In the genomic region with DNA sequence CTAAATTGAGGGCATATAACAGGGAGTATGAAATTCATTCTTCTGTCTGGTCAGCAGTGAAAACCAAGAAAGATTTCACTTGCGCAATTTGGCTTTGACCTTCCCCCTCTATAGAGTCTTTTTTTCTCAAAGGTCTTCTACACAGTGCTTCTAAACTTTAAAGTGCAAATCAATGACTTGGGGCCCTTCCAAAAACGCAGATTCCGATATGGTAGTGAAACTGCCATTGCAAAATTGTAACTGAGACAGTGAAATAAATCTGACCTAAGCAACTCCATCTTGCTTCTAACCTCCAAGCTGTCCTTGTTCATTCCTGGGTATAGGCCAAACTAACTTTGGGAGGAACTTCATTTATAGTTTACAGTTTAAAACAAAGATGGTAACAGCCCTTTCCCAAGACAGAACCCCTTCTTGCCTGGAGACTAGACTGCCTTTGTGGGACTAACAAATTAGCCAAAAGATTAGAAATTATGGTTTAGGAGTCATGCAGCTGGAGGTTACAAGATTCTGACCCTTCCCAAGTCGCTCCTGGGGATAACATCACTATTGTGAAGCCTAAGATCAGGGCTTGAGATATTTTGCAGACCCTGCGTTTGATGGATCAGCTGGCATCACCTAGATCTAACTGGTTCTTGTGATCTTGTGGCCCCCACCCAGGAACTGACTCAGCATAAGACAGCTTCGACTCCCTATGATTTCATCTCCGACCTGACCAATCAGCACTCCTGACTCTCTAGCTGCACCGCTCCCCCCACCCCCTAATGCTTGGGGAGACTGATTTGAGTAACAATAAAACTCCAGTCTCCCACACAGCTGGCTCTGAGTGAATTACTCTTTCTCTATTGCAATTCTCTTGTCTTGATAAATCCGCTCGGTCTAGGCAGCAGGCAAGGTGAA, we compare ENCODE assay signal across 2 cellular contexts.
TF ChIP-seq lines count a peak whose summit lies in the region.

No MANE protein-coding gene starts in this region.

TF ChIP-seq in GM23338, 12 proteins besides CTCF, POLR2A, EP300 and RAD21 (continues in another document):
- TF ChIP-seq STAT1 (IDR thresholded peaks at IDR 0.05; ENCODE audit: unreplicated experiment) (no peak), NANOG (IDR thresholded peaks at IDR 0.05; ENCODE audit: borderline replicate concordance) (no peak), ZNF114 (CRISPR knock-in tag; IDR thresholded peaks at IDR 0.05) (0 out of 2 replicates have a peak, but pooled peaks have one; percentile 50), POLR2AphosphoS5 (IDR thresholded peaks at IDR 0.05; ENCODE audit: low read depth) (peak; percentile 26; the same call in 1 of the 2 replicates)
- TF ChIP-seq, protein P1, sequence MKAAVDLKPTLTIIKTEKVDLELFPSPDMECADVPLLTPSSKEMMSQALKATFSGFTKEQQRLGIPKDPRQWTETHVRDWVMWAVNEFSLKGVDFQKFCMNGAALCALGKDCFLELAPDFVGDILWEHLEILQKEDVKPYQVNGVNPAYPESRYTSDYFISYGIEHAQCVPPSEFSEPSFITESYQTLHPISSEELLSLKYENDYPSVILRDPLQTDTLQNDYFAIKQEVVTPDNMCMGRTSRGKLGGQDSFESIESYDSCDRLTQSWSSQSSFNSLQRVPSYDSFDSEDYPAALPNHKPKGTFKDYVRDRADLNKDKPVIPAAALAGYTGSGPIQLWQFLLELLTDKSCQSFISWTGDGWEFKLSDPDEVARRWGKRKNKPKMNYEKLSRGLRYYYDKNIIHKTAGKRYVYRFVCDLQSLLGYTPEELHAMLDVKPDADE (IDR thresholded peaks at IDR 0.05): no peak
- TF ChIP-seq, protein P2, sequence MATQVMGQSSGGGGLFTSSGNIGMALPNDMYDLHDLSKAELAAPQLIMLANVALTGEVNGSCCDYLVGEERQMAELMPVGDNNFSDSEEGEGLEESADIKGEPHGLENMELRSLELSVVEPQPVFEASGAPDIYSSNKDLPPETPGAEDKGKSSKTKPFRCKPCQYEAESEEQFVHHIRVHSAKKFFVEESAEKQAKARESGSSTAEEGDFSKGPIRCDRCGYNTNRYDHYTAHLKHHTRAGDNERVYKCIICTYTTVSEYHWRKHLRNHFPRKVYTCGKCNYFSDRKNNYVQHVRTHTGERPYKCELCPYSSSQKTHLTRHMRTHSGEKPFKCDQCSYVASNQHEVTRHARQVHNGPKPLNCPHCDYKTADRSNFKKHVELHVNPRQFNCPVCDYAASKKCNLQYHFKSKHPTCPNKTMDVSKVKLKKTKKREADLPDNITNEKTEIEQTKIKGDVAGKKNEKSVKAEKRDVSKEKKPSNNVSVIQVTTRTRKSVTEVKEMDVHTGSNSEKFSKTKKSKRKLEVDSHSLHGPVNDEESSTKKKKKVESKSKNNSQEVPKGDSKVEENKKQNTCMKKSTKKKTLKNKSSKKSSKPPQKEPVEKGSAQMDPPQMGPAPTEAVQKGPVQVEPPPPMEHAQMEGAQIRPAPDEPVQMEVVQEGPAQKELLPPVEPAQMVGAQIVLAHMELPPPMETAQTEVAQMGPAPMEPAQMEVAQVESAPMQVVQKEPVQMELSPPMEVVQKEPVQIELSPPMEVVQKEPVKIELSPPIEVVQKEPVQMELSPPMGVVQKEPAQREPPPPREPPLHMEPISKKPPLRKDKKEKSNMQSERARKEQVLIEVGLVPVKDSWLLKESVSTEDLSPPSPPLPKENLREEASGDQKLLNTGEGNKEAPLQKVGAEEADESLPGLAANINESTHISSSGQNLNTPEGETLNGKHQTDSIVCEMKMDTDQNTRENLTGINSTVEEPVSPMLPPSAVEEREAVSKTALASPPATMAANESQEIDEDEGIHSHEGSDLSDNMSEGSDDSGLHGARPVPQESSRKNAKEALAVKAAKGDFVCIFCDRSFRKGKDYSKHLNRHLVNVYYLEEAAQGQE (IDR thresholded peaks at IDR 0.05; ENCODE audit: unreplicated experiment): no peak

TF ChIP-seq in H1, 55 proteins besides CTCF, POLR2A, EP300 and RAD21:
- no peak for TF ChIP-seq EZH2 (IDR thresholded peaks at IDR 0.05; ENCODE audit: low read depth, low read length, severe bottlenecking)
- no peak for TF ChIP-seq JUN (IDR thresholded peaks at IDR 0.05; ENCODE audit: low read depth, low read length)
- TF ChIP-seq CHD2 (IDR thresholded peaks at IDR 0.05; ENCODE audit: low read length): no peak
- TF ChIP-seq, protein P3, sequence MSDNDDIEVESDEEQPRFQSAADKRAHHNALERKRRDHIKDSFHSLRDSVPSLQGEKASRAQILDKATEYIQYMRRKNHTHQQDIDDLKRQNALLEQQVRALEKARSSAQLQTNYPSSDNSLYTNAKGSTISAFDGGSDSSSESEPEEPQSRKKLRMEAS (IDR thresholded peaks at IDR 0.05): no peak
- TF ChIP-seq, protein P4, sequence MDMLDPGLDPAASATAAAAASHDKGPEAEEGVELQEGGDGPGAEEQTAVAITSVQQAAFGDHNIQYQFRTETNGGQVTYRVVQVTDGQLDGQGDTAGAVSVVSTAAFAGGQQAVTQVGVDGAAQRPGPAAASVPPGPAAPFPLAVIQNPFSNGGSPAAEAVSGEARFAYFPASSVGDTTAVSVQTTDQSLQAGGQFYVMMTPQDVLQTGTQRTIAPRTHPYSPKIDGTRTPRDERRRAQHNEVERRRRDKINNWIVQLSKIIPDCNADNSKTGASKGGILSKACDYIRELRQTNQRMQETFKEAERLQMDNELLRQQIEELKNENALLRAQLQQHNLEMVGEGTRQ (IDR thresholded peaks at IDR 0.05; ENCODE audit: low read length): no peak
- TF ChIP-seq NANOG (IDR thresholded peaks at IDR 0.05; ENCODE audit: insufficient read depth, low read depth, low read length, poor library complexity, severe bottlenecking): peak; percentile 61
- TF ChIP-seq BACH1 (IDR thresholded peaks at IDR 0.05; ENCODE audit: low read length): peak; percentile 92
- peak in 1 of 2 experiments; percentile 17; a peak in 1 of 4 replicates for TF ChIP-seq HDAC2 (IDR thresholded peaks at IDR 0.05; ENCODE audit: borderline replicate concordance in 1 of 2, low read depth in 2 of 2, low read length in 2 of 2)
- TF ChIP-seq POU5F1 (IDR thresholded peaks at IDR 0.05; ENCODE audit: low read depth, low read length): no peak
- no peak for TF ChIP-seq KDM5A (IDR thresholded peaks at IDR 0.05; ENCODE audit: low read length)
- TF ChIP-seq TCF12 (IDR thresholded peaks at IDR 0.05; ENCODE audit: low read depth, low read length): 0 out of 2 replicates have a peak, but pooled peaks have one; percentile 71
- no peak for TF ChIP-seq KDM1A (IDR thresholded peaks at IDR 0.05; ENCODE audit: borderline replicate concordance, low read length)
- TF ChIP-seq ASH2L (IDR thresholded peaks at IDR 0.05; ENCODE audit: low read length): peak; percentile 21
- TF ChIP-seq CTBP2 (IDR thresholded peaks at IDR 0.05; ENCODE audit: borderline replicate concordance, insufficient read depth, insufficient read length, low read length): no peak
- no peak for TF ChIP-seq GTF2F1 (IDR thresholded peaks at IDR 0.05; ENCODE audit: borderline replicate concordance, low read depth, low read length)
- no peak for TF ChIP-seq SIN3A (conservative IDR thresholded peaks at IDR 0.05 in 1 of 2, IDR thresholded peaks at IDR 0.05 in 1 of 2; ENCODE audit: low read depth in 1 of 2, low read length in 2 of 2)
- TF ChIP-seq CEBPB (IDR thresholded peaks at IDR 0.05; ENCODE audit: low read depth, low read length): peak; percentile 74
- no peak for TF ChIP-seq SP4 (IDR thresholded peaks at IDR 0.05; ENCODE audit: low read length)
- no peak for TF ChIP-seq SIX5 (IDR thresholded peaks at IDR 0.05; ENCODE audit: low read depth, low read length)
- no peak for TF ChIP-seq SUZ12 (IDR thresholded peaks at IDR 0.05; ENCODE audit: low read length)
- TF ChIP-seq, protein P5, sequence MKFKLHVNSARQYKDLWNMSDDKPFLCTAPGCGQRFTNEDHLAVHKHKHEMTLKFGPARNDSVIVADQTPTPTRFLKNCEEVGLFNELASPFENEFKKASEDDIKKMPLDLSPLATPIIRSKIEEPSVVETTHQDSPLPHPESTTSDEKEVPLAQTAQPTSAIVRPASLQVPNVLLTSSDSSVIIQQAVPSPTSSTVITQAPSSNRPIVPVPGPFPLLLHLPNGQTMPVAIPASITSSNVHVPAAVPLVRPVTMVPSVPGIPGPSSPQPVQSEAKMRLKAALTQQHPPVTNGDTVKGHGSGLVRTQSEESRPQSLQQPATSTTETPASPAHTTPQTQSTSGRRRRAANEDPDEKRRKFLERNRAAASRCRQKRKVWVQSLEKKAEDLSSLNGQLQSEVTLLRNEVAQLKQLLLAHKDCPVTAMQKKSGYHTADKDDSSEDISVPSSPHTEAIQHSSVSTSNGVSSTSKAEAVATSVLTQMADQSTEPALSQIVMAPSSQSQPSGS (IDR thresholded peaks at IDR 0.05; ENCODE audit: low read length): peak; percentile 79
- TF ChIP-seq, protein P6, sequence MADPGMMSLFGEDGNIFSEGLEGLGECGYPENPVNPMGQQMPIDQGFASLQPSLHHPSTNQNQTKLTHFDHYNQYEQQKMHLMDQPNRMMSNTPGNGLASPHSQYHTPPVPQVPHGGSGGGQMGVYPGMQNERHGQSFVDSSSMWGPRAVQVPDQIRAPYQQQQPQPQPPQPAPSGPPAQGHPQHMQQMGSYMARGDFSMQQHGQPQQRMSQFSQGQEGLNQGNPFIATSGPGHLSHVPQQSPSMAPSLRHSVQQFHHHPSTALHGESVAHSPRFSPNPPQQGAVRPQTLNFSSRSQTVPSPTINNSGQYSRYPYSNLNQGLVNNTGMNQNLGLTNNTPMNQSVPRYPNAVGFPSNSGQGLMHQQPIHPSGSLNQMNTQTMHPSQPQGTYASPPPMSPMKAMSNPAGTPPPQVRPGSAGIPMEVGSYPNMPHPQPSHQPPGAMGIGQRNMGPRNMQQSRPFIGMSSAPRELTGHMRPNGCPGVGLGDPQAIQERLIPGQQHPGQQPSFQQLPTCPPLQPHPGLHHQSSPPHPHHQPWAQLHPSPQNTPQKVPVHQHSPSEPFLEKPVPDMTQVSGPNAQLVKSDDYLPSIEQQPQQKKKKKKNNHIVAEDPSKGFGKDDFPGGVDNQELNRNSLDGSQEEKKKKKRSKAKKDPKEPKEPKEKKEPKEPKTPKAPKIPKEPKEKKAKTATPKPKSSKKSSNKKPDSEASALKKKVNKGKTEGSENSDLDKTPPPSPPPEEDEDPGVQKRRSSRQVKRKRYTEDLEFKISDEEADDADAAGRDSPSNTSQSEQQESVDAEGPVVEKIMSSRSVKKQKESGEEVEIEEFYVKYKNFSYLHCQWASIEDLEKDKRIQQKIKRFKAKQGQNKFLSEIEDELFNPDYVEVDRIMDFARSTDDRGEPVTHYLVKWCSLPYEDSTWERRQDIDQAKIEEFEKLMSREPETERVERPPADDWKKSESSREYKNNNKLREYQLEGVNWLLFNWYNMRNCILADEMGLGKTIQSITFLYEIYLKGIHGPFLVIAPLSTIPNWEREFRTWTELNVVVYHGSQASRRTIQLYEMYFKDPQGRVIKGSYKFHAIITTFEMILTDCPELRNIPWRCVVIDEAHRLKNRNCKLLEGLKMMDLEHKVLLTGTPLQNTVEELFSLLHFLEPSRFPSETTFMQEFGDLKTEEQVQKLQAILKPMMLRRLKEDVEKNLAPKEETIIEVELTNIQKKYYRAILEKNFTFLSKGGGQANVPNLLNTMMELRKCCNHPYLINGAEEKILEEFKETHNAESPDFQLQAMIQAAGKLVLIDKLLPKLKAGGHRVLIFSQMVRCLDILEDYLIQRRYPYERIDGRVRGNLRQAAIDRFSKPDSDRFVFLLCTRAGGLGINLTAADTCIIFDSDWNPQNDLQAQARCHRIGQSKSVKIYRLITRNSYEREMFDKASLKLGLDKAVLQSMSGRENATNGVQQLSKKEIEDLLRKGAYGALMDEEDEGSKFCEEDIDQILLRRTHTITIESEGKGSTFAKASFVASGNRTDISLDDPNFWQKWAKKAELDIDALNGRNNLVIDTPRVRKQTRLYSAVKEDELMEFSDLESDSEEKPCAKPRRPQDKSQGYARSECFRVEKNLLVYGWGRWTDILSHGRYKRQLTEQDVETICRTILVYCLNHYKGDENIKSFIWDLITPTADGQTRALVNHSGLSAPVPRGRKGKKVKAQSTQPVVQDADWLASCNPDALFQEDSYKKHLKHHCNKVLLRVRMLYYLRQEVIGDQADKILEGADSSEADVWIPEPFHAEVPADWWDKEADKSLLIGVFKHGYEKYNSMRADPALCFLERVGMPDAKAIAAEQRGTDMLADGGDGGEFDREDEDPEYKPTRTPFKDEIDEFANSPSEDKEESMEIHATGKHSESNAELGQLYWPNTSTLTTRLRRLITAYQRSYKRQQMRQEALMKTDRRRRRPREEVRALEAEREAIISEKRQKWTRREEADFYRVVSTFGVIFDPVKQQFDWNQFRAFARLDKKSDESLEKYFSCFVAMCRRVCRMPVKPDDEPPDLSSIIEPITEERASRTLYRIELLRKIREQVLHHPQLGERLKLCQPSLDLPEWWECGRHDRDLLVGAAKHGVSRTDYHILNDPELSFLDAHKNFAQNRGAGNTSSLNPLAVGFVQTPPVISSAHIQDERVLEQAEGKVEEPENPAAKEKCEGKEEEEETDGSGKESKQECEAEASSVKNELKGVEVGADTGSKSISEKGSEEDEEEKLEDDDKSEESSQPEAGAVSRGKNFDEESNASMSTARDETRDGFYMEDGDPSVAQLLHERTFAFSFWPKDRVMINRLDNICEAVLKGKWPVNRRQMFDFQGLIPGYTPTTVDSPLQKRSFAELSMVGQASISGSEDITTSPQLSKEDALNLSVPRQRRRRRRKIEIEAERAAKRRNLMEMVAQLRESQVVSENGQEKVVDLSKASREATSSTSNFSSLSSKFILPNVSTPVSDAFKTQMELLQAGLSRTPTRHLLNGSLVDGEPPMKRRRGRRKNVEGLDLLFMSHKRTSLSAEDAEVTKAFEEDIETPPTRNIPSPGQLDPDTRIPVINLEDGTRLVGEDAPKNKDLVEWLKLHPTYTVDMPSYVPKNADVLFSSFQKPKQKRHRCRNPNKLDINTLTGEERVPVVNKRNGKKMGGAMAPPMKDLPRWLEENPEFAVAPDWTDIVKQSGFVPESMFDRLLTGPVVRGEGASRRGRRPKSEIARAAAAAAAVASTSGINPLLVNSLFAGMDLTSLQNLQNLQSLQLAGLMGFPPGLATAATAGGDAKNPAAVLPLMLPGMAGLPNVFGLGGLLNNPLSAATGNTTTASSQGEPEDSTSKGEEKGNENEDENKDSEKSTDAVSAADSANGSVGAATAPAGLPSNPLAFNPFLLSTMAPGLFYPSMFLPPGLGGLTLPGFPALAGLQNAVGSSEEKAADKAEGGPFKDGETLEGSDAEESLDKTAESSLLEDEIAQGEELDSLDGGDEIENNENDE (IDR thresholded peaks at IDR 0.05; ENCODE audit: insufficient replicate concordance, low read length): no peak
- TF ChIP-seq TAF1 (IDR thresholded peaks at IDR 0.05; ENCODE audit: low read depth, low read length): 0 out of 2 replicates have a peak, but pooled peaks have one; percentile 35
- no peak for TF ChIP-seq EGR1 (IDR thresholded peaks at IDR 0.05; ENCODE audit: borderline replicate concordance, low read depth, low read length)
- no peak for TF ChIP-seq RBBP5 (IDR thresholded peaks at IDR 0.05; ENCODE audit: borderline replicate concordance, low read depth, low read length)
- TF ChIP-seq SAP30 (IDR thresholded peaks at IDR 0.05; ENCODE audit: insufficient read depth, insufficient replicate concordance, low read length): no peak
- TF ChIP-seq MAFK (IDR thresholded peaks at IDR 0.05; ENCODE audit: low read depth, low read length): peak; percentile 84
- TF ChIP-seq, protein P7, sequence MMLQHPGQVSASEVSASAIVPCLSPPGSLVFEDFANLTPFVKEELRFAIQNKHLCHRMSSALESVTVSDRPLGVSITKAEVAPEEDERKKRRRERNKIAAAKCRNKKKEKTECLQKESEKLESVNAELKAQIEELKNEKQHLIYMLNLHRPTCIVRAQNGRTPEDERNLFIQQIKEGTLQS (IDR thresholded peaks at IDR 0.05; ENCODE audit: insufficient read depth, low read depth, low read length): no peak
- no peak for TF ChIP-seq POLR2AphosphoS5 (IDR thresholded peaks at IDR 0.05; ENCODE audit: low read depth, low read length)
- no peak for TF ChIP-seq CBX5 (IDR thresholded peaks at IDR 0.05; ENCODE audit: low read depth, low read length)
- no peak for TF ChIP-seq FOSL1 (IDR thresholded peaks at IDR 0.05; ENCODE audit: insufficient read depth, low read depth, low read length)
- TF ChIP-seq CBX8 (IDR thresholded peaks at IDR 0.05; ENCODE audit: borderline replicate concordance, low read depth, low read length): no peak
- no peak for TF ChIP-seq TAF7 (optimal IDR thresholded peaks at IDR 0.05; ENCODE audit: borderline replicate concordance, low read depth, low read length)
- TF ChIP-seq SP1 (IDR thresholded peaks at IDR 0.05; ENCODE audit: low read depth, low read length): peak; percentile 59; the same call in 1 of the 2 replicates
